In genomic region chr11:67266424-67267187, GRCh38 we compare ENCODE assay signal across 8 cellular contexts. TPM values are rescaled to one million over a fixed set of nuclear protein-coding genes. Genes with fewer than 3 reads are reported as not detected.
A peak's percentile ranks its signal among the peaks of the same experiment; 100 is the strongest.
DNase-seq lines count a peak whose midpoint lies in the region; ATAC-seq and TF ChIP-seq lines count a peak whose summit lies in the region.

TSS of gene GRK2 (plus strand) at chr11:67266473. CDS start at chr11:67266700, 227 bp downstream.

- WGBS in mesendoderm (ENCODE audit: extremely low coverage, insufficient coverage, low lambda C conversion rate) = no CpG with 5 or more reads among the region's 110 CpGs

- peak within 1 kb of the TSS; percentile 85 for H2AK5ac ChIP-seq in mesendoderm (ENCODE audit: low read length)

- no peaks in the 10 kb centered on the region for H3K9me3 Mint-ChIP-seq in activated T-cell treated with anti-CD3 and anti-CD28 coated beads, Interleukin-2, amount 50 U/mL, for 4 hours
- no peaks in the 10 kb centered on the region for H3K9me3 Mint-ChIP-seq in effector memory CD8-positive, alpha-beta T cell

- peak within 1 kb of the TSS; percentile 91 for H3K9ac ChIP-seq in mesendoderm (ENCODE audit: low read length)

- peak within 1 kb of the TSS; percentile 95 to 99 for H3K27ac Mint-ChIP-seq in effector memory CD8-positive, alpha-beta T cell

- H3K4me3 ChIP-seq in mesendoderm (ENCODE audit: low read length) = peak within 1 kb of the TSS; percentile 66
- peak within 1 kb of the TSS; percentile 88 to 94 for H3K4me3 ChIP-seq in tibial artery

- no peak within 1 kb of the TSS for H2BK5ac ChIP-seq in mesendoderm (ENCODE audit: low read length)

- peaks cover 34% of the 10 kb centered on the region for H3K79me1 ChIP-seq in mesendoderm (ENCODE audit: low read length)

- H3K18ac ChIP-seq in mesendoderm (ENCODE audit: low read length) = peak within 1 kb of the TSS; percentile 85

- H3K27ac ChIP-seq in mesendoderm (ENCODE audit: low read depth, low read length) (no peak within 1 kb of the TSS), tibial artery (peak within 1 kb of the TSS; percentile 90 to 93)

- peaks cover 27% of the 10 kb centered on the region for H3K4me1 ChIP-seq in mesendoderm (ENCODE audit: control insufficient read depth, low read depth, low read length)
- peaks cover 0 to 73% (median 68%) of the 10 kb centered on the region in 4 donors for H3K4me1 ChIP-seq in tibial artery

- peak within 1 kb of the TSS; percentile 94 for H3K4me2 ChIP-seq in mesendoderm (ENCODE audit: low read length)

- intact Hi-C loops in tibial artery (cut with DNase I; ENCODE audit: low total_unique reads) = loop anchor here (1.0 to 10.0 kb wide), 2 partner anchors 51 to 108 kb away; partner anchors contain the start of gene CLCF1

- H2BK120ac ChIP-seq in mesendoderm (ENCODE audit: low read depth, low read length) = peak within 1 kb of the TSS; percentile 6

- H4K8ac ChIP-seq in mesendoderm (ENCODE audit: low read depth, low read length) = peak within 1 kb of the TSS; percentile 13

- ATAC-seq in activated T-cell treated with anti-CD3 and anti-CD28 coated beads, Interleukin-2, amount 50 U/mL, for 4 hours = peak; percentile 39 to 46
- peak; percentile 18 for ATAC-seq in effector memory CD8-positive, alpha-beta T cell (replicated peaks)

- H2BK15ac ChIP-seq in mesendoderm (replicated peaks; ENCODE audit: low read depth) = no peak within 1 kb of the TSS

- no peaks in the 10 kb centered on the region for H3K27me3 ChIP-seq in mesendoderm (ENCODE audit: insufficient read depth, low read length, poor library complexity)
- H3K27me3 ChIP-seq in tibial artery = no peaks in the 10 kb centered on the region

- peaks cover 3% of the 10 kb centered on the region for H3K36me3 ChIP-seq in mesendoderm (ENCODE audit: control insufficient read depth, insufficient read depth, low read length)
- peaks cover 0 to 13% (median 0%) of the 10 kb centered on the region in 3 donors for H3K36me3 ChIP-seq in tibial artery

- H3K27me3 Mint-ChIP-seq in activated T-cell treated with anti-CD3 and anti-CD28 coated beads, Interleukin-2, amount 50 U/mL, for 4 hours (ENCODE audit: low read depth) = peaks cover 3% of the 10 kb centered on the region
- no peaks in the 10 kb centered on the region for H3K27me3 Mint-ChIP-seq in effector memory CD8-positive, alpha-beta T cell

- peaks cover 5% of the 10 kb centered on the region for H3K36me3 Mint-ChIP-seq in activated T-cell treated with anti-CD3 and anti-CD28 coated beads, Interleukin-2, amount 50 U/mL, for 4 hours (ENCODE audit: insufficient read depth)
- H3K36me3 Mint-ChIP-seq in effector memory CD8-positive, alpha-beta T cell (ENCODE audit: insufficient read depth) = peaks cover 59% of the 10 kb centered on the region

- peaks cover 38% of the 10 kb centered on the region for H3K79me2 ChIP-seq in mesendoderm (ENCODE audit: control insufficient read depth, insufficient read depth, low read length)

- no peak within 1 kb of the TSS for H4K5ac ChIP-seq in mesendoderm (ENCODE audit: low read length)

- no peak for TF ChIP-seq CTCF in tibial artery (IDR thresholded peaks at IDR 0.05)

- H3K4me3 Mint-ChIP-seq in activated T-cell treated with anti-CD3 and anti-CD28 coated beads, Interleukin-2, amount 50 U/mL, for 4 hours = peak within 1 kb of the TSS; percentile 96
- peak within 1 kb of the TSS; percentile 96 to 99 for H3K4me3 Mint-ChIP-seq in effector memory CD8-positive, alpha-beta T cell

- peak within 1 kb of the TSS; percentile 96 for H3K56ac ChIP-seq in mesendoderm (ENCODE audit: low read length)

- peak within 1 kb of the TSS; percentile 100 for H3K23ac ChIP-seq in mesendoderm (ENCODE audit: low read length)

- H3K4me1 Mint-ChIP-seq in activated T-cell treated with anti-CD3 and anti-CD28 coated beads, Interleukin-2, amount 50 U/mL, for 4 hours (ENCODE audit: low read depth) = peaks cover 74% of the 10 kb centered on the region
- H3K4me1 Mint-ChIP-seq in effector memory CD8-positive, alpha-beta T cell (ENCODE audit: low read depth in 2 of 2) = peaks cover 64 to 66% of the 10 kb centered on the region in 2 donors

- H3K4ac ChIP-seq in mesendoderm (ENCODE audit: low read depth, low read length) = peak within 1 kb of the TSS; percentile 96

- DNase-seq in activated T-cell treated with anti-CD3 and anti-CD28 coated beads, Interleukin-2, amount 50 U/mL, for 4 hours = no peak
- DNase-seq in activated T-cell treated with anti-CD3 and anti-CD28 coated beads for 4 hours (no peak), HuH-7.5 (ENCODE audit: low spot score) (peak; percentile 99), T follicular helper cell (ENCODE audit: low read depth) (peak; percentile 32), mesendoderm (peak; percentile 58), tibial artery (peak in 1 of 2 donors; percentile 70)
- DNase-seq in effector memory CD8-positive, alpha-beta T cell = peak in 2 of 3 experiments; percentile 22 to 38
- no peak for DNase-seq in activated CD8-positive, alpha-beta memory T cell treated with anti-CD3 and anti-CD28 coated beads, Interleukin-2, amount 50 U/mL, for 48 hours

- H3K9me3 ChIP-seq in tibial artery = no peaks in the 10 kb centered on the region

RNA-seq across cellular contexts. Expression of gene GRK2, which starts in this region (rescaled TPM):
- 100 to 1,000 TPM; 152 to 172 (median 171) TPM for total RNA-seq in activated T-cell treated with anti-CD3 and anti-CD28 coated beads, Interleukin-2, amount 50 U/mL, for 4 hours
- polyA plus RNA-seq in mesendoderm (2013, experiment 1 of 2) = 30.4 TPM
- polyA plus RNA-seq in mesendoderm (2013, experiment 2 of 2) = 30.6 TPM

Comparison
In these comparisons a context has a peak if more than half of its experiments do, and no peak if none do; other contexts are left out.
1. DNase-seq: peak in HuH-7.5 (single experiment), T follicular helper cell (single experiment), effector memory CD8-positive, alpha-beta T cell (2 of 3) and mesendoderm (single experiment); none in activated T-cell treated with anti-CD3 and anti-CD28 coated beads, Interleukin-2, amount 50 U/mL, for 4 hours (single experiment), activated T-cell treated with anti-CD3 and anti-CD28 coated beads for 4 hours (single experiment) and activated CD8-positive, alpha-beta memory T cell treated with anti-CD3 and anti-CD28 coated beads, Interleukin-2, amount 50 U/mL, for 48 hours (single experiment).